ENCODE assay signal across 8 cellular contexts in genomic region chr19:2474232-2475017, GRCh38. TPM values are rescaled to one million over a fixed set of nuclear protein-coding genes. Genes with fewer than 3 reads are reported as not detected.
DNase-seq lines count a peak whose midpoint lies in the region; ATAC-seq and TF ChIP-seq lines count a peak whose summit lies in the region.

No MANE protein-coding gene starts in this region.

- ATAC-seq in GM19455 (IDR thresholded peaks at IDR 0.05; ENCODE audit: unreplicated experiment): no peak

- H3K36me3 ChIP-seq in WERI-Rb-1 (no peaks in the 10 kb centered on the region), smooth muscle cell (ENCODE audit: low read depth) (no peaks in the 10 kb centered on the region)

- no peaks in the 10 kb centered on the region for H3K9me3 ChIP-seq in WERI-Rb-1 (ENCODE audit: severe bottlenecking)
- H3K9me3 ChIP-seq in smooth muscle cell (replicated peaks; ENCODE audit: low read depth): no peaks in the 10 kb centered on the region

- TF ChIP-seq CTCF in HFFc6 (IDR thresholded peaks at IDR 0.05): peak; percentile 100
- peak; percentile 87 for TF ChIP-seq CTCF in WERI-Rb-1 (IDR thresholded peaks at IDR 0.05; ENCODE audit: low read depth, low read length)
- peak; percentile 96 for TF ChIP-seq CTCF in MCF 10A (IDR thresholded peaks at IDR 0.05; ENCODE audit: unreplicated experiment)
- peak; percentile 98 for TF ChIP-seq CTCF in smooth muscle cell (IDR thresholded peaks at IDR 0.05; ENCODE audit: borderline replicate concordance, insufficient read depth, poor library complexity, severe bottlenecking)

- peak overlapping the region; percentile 80 for H3K9ac ChIP-seq in smooth muscle cell (ENCODE audit: low read depth)

- H3K79me2 ChIP-seq in smooth muscle cell (ENCODE audit: low read depth): peaks cover 26% of the 10 kb centered on the region

- no TSS peak for BruUV-seq in MCF 10A (replicated peaks; lab: Mats Ljungman, UMichigan)

- H3K27me3 Mint-ChIP-seq in HFFc6 (ENCODE audit: insufficient read depth) (peaks cover 19% of the 10 kb centered on the region), MCF 10A (ENCODE audit: insufficient read depth, unreplicated experiment) (no peaks in the 10 kb centered on the region)

- intact Hi-C loops in MCF 10A (cut with micrococcal nuclease): loop anchor here (1.0 to 5.0 kb wide), 3 partner anchors 105 to 153 kb away; no protein-coding TSS in a partner anchor

- peaks cover 5% of the 10 kb centered on the region for H3K27me3 ChIP-seq in WERI-Rb-1 (ENCODE audit: insufficient read depth, low read depth, severe bottlenecking)
- H3K27me3 ChIP-seq in smooth muscle cell (ENCODE audit: low read depth): no peaks in the 10 kb centered on the region

- H3F3A ChIP-seq in smooth muscle cell (ENCODE audit: low read depth): peaks cover 19% of the 10 kb centered on the region

- H3K36me3 Mint-ChIP-seq in HFFc6 (ENCODE audit: low read depth) (peaks cover 23% of the 10 kb centered on the region), MCF 10A (ENCODE audit: insufficient read depth, unreplicated experiment) (peaks cover 36% of the 10 kb centered on the region)

- H4K20me1 ChIP-seq in smooth muscle cell (ENCODE audit: low read depth): peaks cover 30% of the 10 kb centered on the region

- peak; percentile 97 for DNase-seq in Daoy (ENCODE audit: low read depth)
- peak; percentile 76 for DNase-seq in HFFc6
- DNase-seq in NCI-H1930 (lab: John Stamatoyannopoulos, UW): peak; percentile 43 to 70
- peak; percentile 81 for DNase-seq in WERI-Rb-1
- peak; percentile 87 for DNase-seq in MCF 10A (ENCODE audit: unreplicated experiment)
- DNase-seq in inferior parietal cortex (ENCODE audit: extremely low spot score): peak; percentile 84
- peak; percentile 91 for DNase-seq in smooth muscle cell (lab: John Stamatoyannopoulos, UW; ENCODE audit: unreplicated experiment)

- H3K9me3 Mint-ChIP-seq in HFFc6 (peaks cover 9% of the 10 kb centered on the region), MCF 10A (ENCODE audit: unreplicated experiment) (no peaks in the 10 kb centered on the region)

- H3K4me3 Mint-ChIP-seq in HFFc6 (peak overlapping the region; percentile 99), MCF 10A (ENCODE audit: unreplicated experiment) (peak overlapping the region; percentile 98)

- H3K4me3 ChIP-seq in WERI-Rb-1 (ENCODE audit: low read depth, low read length): peak overlapping the region; percentile 83
- H3K4me3 ChIP-seq in smooth muscle cell: peak overlapping the region; percentile 99

- peak overlapping the region; percentile 85 for H3K4me2 ChIP-seq in smooth muscle cell

- 15% methylated on average over 43 of the region's 60 CpGs for WGBS in smooth muscle cell (ENCODE audit: low lambda C conversion rate)

- CTCF ChIA-PET in MCF 10A (lab: Yijun Ruan, JAX): interaction anchor here (0.6 to 4.1 kb wide), 20 partner anchors 19 to 587 kb away, joined by 3 to 62 read pairs (median 4); no protein-coding TSS in a partner anchor

- POLR2A ChIA-PET in MCF 10A (lab: Yijun Ruan, JAX): interaction anchor here (1.2 to 8.0 kb wide), 6 partner anchors 9 to 155 kb away, joined by 3 to 136 read pairs (median 52); no protein-coding TSS in a partner anchor

- H3K27ac Mint-ChIP-seq in HFFc6 (peak overlapping the region; percentile 90), MCF 10A (ENCODE audit: low read depth, unreplicated experiment) (peak overlapping the region; percentile 36)

- H3K4me1 ChIP-seq in smooth muscle cell (ENCODE audit: low read depth): peaks cover 5% of the 10 kb centered on the region

- H2AFZ ChIP-seq in smooth muscle cell (ENCODE audit: low read depth): no peak overlapping the region

- H3K27ac ChIP-seq in WERI-Rb-1 (no peak overlapping the region), smooth muscle cell (ENCODE audit: low read depth) (peak overlapping the region; percentile 96)

- peaks cover 5% of the 10 kb centered on the region for H3K4me1 Mint-ChIP-seq in HFFc6 (ENCODE audit: low read depth)
- H3K4me1 Mint-ChIP-seq in MCF 10A (ENCODE audit: insufficient read depth, unreplicated experiment): peaks cover 14% of the 10 kb centered on the region

RNA-seq across cellular contexts. Expression of gene GADD45B, which starts 1.5 kb away (rescaled TPM):
- total RNA-seq in Daoy (2014; rRNA removed; shearing (Covaris generic)): 70.5 and 85.9 TPM in 2 replicates
- 10 to 100 TPM; 35.5 to 55.7 (median 39.1) TPM for total RNA-seq in HFFc6 (2021; fragmentation: NEBNext Ultra II Directional; extraction: Animal tissue kit (Norgen Biotek cat#: 25700))
- 28.0 and 53.8 TPM in 2 replicates for total RNA-seq in MCF 10A (2022)
- total RNA-seq in smooth muscle cell: 252 and 326 TPM in 2 replicates
- polyA plus RNA-seq in smooth muscle cell: 435 and 533 TPM in 2 replicates

RNA-seq across cellular contexts. Expression of gene LMNB2, which starts 17.7 kb away (rescaled TPM):
- total RNA-seq in Daoy (2014; rRNA removed; shearing (Covaris generic)): 207 and 209 TPM in 2 replicates
- total RNA-seq in HFFc6 (2021; fragmentation: NEBNext Ultra II Directional; extraction: Animal tissue kit (Norgen Biotek cat#: 25700)): 100 to 1,000 TPM in 5 of 6 experiments, 10 to 100 TPM in 1; 77.6 to 131 (median 121) TPM
- 85.2 and 85.6 TPM in 2 replicates for total RNA-seq in MCF 10A (2022)
- 21.7 and 25.5 TPM in 2 replicates for total RNA-seq in smooth muscle cell
- polyA plus RNA-seq in smooth muscle cell: 29.5 and 41.8 TPM in 2 replicates

RNA-seq across cellular contexts. Expression of gene TIMM13, which starts 47.0 kb away (rescaled TPM):
- 54.0 and 56.3 TPM in 2 replicates for total RNA-seq in Daoy (2014; rRNA removed; shearing (Covaris generic))
- total RNA-seq in HFFc6 (2021; fragmentation: NEBNext Ultra II Directional; extraction: Animal tissue kit (Norgen Biotek cat#: 25700)): 100 to 1,000 TPM in 3 of 6 experiments, 10 to 100 TPM in 3; 87.2 to 124 (median 98.8) TPM
- total RNA-seq in MCF 10A (2022) (123 and 188 TPM in 2 replicates), smooth muscle cell (14.1 and 20.0 TPM in 2 replicates)
- 107 and 119 TPM in 2 replicates for polyA plus RNA-seq in smooth muscle cell
